Comparison of ENCODE assay signal across 2 cellular contexts in the genomic region with DNA sequence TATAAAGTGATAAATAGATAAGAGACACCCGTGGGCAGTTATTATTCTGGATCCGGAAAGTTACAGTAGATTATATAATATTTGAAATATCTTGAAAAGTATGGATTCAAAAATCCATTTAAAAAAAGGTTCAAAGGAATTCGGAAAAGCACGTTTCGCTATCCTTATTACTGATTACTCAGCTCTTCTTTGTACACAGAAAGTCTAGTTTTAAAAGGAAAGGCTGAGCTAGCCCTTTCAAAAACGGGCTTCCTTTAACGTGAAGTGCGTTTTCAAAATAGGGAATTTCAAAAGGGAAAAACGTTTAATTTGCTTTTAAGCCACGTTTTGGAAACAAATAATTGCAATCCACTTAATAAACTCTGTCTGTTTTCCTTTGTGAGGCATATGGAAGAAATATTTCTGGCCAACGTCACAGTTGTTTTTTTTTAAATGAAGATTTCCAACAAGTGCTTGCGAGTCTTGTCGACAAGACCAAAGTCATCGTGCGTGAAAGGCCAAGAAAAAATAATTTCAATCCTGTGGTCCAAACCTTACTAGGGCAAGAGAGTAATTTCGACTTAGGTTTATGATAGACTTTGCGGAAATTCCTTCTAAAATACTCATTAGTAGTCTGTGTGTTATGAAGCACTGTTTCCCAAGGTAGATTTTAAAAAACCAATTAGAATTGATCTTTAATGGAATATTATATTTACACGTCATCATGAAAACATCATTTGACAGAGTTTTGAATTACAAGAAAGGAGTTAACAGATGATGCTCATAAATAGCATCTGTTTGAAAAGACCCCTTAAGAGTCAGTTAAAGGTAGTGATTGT.
TF ChIP-seq lines count a peak whose summit lies in the region.

No MANE protein-coding gene starts in this region.

TF ChIP-seq in GM12878, 131 proteins besides CTCF, POLR2A, EP300 and RAD21 (continues in another document):
- no peak for TF ChIP-seq MXI1 (IDR thresholded peaks at IDR 0.05; ENCODE audit: low read depth, low read length)
- TF ChIP-seq, protein P1, sequence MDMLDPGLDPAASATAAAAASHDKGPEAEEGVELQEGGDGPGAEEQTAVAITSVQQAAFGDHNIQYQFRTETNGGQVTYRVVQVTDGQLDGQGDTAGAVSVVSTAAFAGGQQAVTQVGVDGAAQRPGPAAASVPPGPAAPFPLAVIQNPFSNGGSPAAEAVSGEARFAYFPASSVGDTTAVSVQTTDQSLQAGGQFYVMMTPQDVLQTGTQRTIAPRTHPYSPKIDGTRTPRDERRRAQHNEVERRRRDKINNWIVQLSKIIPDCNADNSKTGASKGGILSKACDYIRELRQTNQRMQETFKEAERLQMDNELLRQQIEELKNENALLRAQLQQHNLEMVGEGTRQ (IDR thresholded peaks at IDR 0.05; ENCODE audit: borderline replicate concordance, low read depth, low read length) = no peak
- TF ChIP-seq, protein P2, sequence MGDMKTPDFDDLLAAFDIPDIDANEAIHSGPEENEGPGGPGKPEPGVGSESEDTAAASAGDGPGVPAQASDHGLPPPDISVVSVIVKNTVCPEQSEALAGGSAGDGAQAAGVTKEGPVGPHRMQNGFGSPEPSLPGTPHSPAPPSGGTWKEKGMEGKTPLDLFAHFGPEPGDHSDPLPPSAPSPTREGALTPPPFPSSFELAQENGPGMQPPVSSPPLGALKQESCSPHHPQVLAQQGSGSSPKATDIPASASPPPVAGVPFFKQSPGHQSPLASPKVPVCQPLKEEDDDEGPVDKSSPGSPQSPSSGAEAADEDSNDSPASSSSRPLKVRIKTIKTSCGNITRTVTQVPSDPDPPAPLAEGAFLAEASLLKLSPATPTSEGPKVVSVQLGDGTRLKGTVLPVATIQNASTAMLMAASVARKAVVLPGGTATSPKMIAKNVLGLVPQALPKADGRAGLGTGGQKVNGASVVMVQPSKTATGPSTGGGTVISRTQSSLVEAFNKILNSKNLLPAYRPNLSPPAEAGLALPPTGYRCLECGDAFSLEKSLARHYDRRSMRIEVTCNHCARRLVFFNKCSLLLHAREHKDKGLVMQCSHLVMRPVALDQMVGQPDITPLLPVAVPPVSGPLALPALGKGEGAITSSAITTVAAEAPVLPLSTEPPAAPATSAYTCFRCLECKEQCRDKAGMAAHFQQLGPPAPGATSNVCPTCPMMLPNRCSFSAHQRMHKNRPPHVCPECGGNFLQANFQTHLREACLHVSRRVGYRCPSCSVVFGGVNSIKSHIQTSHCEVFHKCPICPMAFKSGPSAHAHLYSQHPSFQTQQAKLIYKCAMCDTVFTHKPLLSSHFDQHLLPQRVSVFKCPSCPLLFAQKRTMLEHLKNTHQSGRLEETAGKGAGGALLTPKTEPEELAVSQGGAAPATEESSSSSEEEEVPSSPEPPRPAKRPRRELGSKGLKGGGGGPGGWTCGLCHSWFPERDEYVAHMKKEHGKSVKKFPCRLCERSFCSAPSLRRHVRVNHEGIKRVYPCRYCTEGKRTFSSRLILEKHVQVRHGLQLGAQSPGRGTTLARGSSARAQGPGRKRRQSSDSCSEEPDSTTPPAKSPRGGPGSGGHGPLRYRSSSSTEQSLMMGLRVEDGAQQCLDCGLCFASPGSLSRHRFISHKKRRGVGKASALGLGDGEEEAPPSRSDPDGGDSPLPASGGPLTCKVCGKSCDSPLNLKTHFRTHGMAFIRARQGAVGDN (IDR thresholded peaks at IDR 0.05) = no peak
- TF ChIP-seq MEF2B (IDR thresholded peaks at IDR 0.05; ENCODE audit: partially characterized antibody, poor library complexity, severe bottlenecking) = no peak
- TF ChIP-seq HDAC6 (IDR thresholded peaks at IDR 0.05; ENCODE audit: unreplicated experiment) = no peak
- no peak for TF ChIP-seq ZNF217 (IDR thresholded peaks at IDR 0.05)
- TF ChIP-seq FOXM1 (IDR thresholded peaks at IDR 0.05; ENCODE audit: low read depth, low read length) = 0 out of 2 replicates have a peak, but pooled peaks have one; percentile 45
- no peak for TF ChIP-seq BRCA1 (IDR thresholded peaks at IDR 0.05; ENCODE audit: low read depth, low read length)
- no peak for TF ChIP-seq SIX5 (IDR thresholded peaks at IDR 0.05; ENCODE audit: low read depth, low read length, severe bottlenecking)
- no peak for TF ChIP-seq HDGF (IDR thresholded peaks at IDR 0.05)
- TF ChIP-seq RBBP5 (conservative IDR thresholded peaks at IDR 0.05) = no peak
- TF ChIP-seq EZH2 (IDR thresholded peaks at IDR 0.05; ENCODE audit: borderline replicate concordance, control insufficient read depth, low read depth, low read length) = 0 out of 2 replicates have a peak, but pooled peaks have one; percentile 58
- peak; percentile 70; the same call in 1 of the 2 replicates for TF ChIP-seq BMI1 (IDR thresholded peaks at IDR 0.05; ENCODE audit: borderline replicate concordance)
- no peak for TF ChIP-seq ZNF592 (IDR thresholded peaks at IDR 0.05)
- TF ChIP-seq KLF5 (IDR thresholded peaks at IDR 0.05; ENCODE audit: partially characterized antibody) = no peak
- no peak for TF ChIP-seq GATAD2B (conservative IDR thresholded peaks at IDR 0.05; ENCODE audit: low read depth)
- no peak for TF ChIP-seq CBFB (IDR thresholded peaks at IDR 0.05; ENCODE audit: low read depth)
- no peak for TF ChIP-seq RUNX3 (IDR thresholded peaks at IDR 0.05; ENCODE audit: low read length)
- no peak for TF ChIP-seq ZNF274 (IDR thresholded peaks at IDR 0.05; ENCODE audit: insufficient read depth, insufficient read length)
- no peak for TF ChIP-seq ZZZ3 (IDR thresholded peaks at IDR 0.05; ENCODE audit: control insufficient read depth, insufficient read length, low read depth)
- TF ChIP-seq YBX1 (IDR thresholded peaks at IDR 0.05) = no peak
- TF ChIP-seq NBN (IDR thresholded peaks at IDR 0.05) = no peak
- no peak for TF ChIP-seq JUND (IDR thresholded peaks at IDR 0.05; ENCODE audit: low read depth, low read length)

TF ChIP-seq in liver, 16 proteins besides CTCF, POLR2A, EP300 and RAD21:
- no peak for TF ChIP-seq RXRA (IDR thresholded peaks at IDR 0.05)
- TF ChIP-seq NR2F2 (IDR thresholded peaks at IDR 0.05) = no peak
- no peak for TF ChIP-seq FOXA2 (IDR thresholded peaks at IDR 0.05)
- TF ChIP-seq SP1 (IDR thresholded peaks at IDR 0.05) = no peak
- TF ChIP-seq HNF4G (IDR thresholded peaks at IDR 0.05) = no peak
- peak; percentile 15 for TF ChIP-seq YY1 (IDR thresholded peaks at IDR 0.05)
- TF ChIP-seq GABPA (IDR thresholded peaks at IDR 0.05 in 1 of 2, conservative IDR thresholded peaks at IDR 0.05 in 1 of 2) = no peak
